Comparison of ENCODE assay signal across 33 cellular contexts in the genomic region with DNA sequence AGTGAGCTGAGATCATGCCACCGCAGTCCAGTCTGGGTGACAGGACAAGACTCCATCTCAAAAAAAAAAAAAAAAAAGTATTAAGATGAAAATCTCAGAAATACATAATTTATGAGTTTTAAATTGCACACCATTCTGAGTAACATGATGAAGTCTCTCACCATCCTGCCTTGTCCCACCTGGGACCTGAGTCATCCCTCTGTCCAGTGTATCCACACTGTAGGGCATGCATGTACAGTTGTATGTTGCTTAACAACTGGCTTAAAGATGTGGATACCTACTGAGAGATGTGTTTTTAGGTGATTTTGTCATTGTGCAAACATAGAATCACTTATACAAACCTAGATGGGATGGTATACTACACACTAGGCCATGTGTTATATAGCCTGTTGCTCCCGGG. TPM values are rescaled to one million over a fixed set of nuclear protein-coding genes. Genes with fewer than 3 reads are reported as not detected.
"Had no signal": no experiment of that assay in that cellular context is flagged by ENCODE, and none has a peak within 500 bp of the region (broad histone marks: within the 10 kb centered on the region; RNA-seq: fewer than 3 reads in every experiment).

No MANE protein-coding gene starts in this region.

- H3K4me3 ChIP-seq: ascending aorta, cardiac muscle cell had no signal

- DNase-seq: activated B cell treated with CpG ODN at 0.5 μM for 24 hours; activated CD4-positive, alpha-beta memory T cell treated with anti-CD3 and anti-CD28 coated beads for 36 hours; activated CD4-positive, alpha-beta T cell treated with anti-CD3 and anti-CD28 coated beads for 4 hours; activated CD4-positive, alpha-beta T cell treated with anti-CD3 and anti-CD28 coated beads, Interleukin-2, amount 10 ng/mL, durations not matched to agents 24 days and 14 days; activated CD4-positive, alpha-beta T cell treated with anti-CD3 and anti-CD28 coated beads, Interleukin-2, amount 50 U/mL, for 1 hour; activated CD4-positive, alpha-beta T cell treated with anti-CD3 and anti-CD28 coated beads, Interleukin-2, amount 50 U/mL, for 4 hours; activated CD4-positive, CD25-positive, alpha-beta regulatory T cell treated with anti-CD3 and anti-CD28 coated beads, Interleukin-2, amount 50 U/mL, for 72 hours; activated CD8-positive, alpha-beta memory T cell treated with anti-CD3 and anti-CD28 coated beads, Interleukin-2, amount 50 U/mL, for 4 hours; activated CD8-positive, alpha-beta T cell treated with anti-CD3 and anti-CD28 coated beads for 36 hours; activated gamma-delta T cell; activated naive CD4-positive, alpha-beta T cell treated with anti-CD3 and anti-CD28 coated beads, Interleukin-2, amount 10 ng/mL, durations not matched to agents 7 days and 5 days; activated naive CD4-positive, alpha-beta T cell treated with Interleukin-2 at 50 U/mL for 16 hours; activated naive CD8-positive, alpha-beta T cell treated with anti-CD3 and anti-CD28 coated beads, Interleukin-2, amount 10 ng/mL, durations not matched to agents 7 days and 5 days; activated naive CD8-positive, alpha-beta T cell treated with anti-CD3 and anti-CD28 coated beads, Interleukin-2, amount 50 U/mL, for 24 hours; activated T-cell treated with anti-CD3 and anti-CD28 coated beads for 4 hours; activated T-cell treated with anti-CD3 and anti-CD28 coated beads, Interleukin-2, amount 50 U/mL, for 1 hour; activated T-cell treated with anti-CD3 and anti-CD28 coated beads, Interleukin-2, amount 50 U/mL, for 4 hours; activated T-cell treated with anti-CD3 and anti-CD28 coated beads, Interleukin-2, amount 50 U/mL, for 72 hours; amygdala; anterior cingulate cortex; caudate nucleus; cerebellar nuclear complex; T-helper 1 cell; T-helper 2 cell; T-helper 9 cell had no signal

- H3K27ac ChIP-seq: ascending aorta, cardiac muscle cell, VCaP had no signal

- ATAC-seq: activated CD8-positive, alpha-beta T cell treated with anti-CD3 and anti-CD28 coated beads for 36 hours; activated naive CD8-positive, alpha-beta T cell treated with anti-CD3 and anti-CD28 coated beads, Interleukin-2, amount 50 U/mL, for 24 hours; activated T-cell treated with anti-CD3 and anti-CD28 coated beads, Interleukin-2, amount 50 U/mL, for 72 hours; activated T-helper 17 cell treated with anti-CD3 and anti-CD28 coated beads, Interleukin-2, amount 50 U/mL, for 72 hours had no signal

- H3K27me3 ChIP-seq: ascending aorta, cardiac muscle cell had no signal

- H3K9me3 ChIP-seq: ascending aorta had no signal

- H3K4me1 ChIP-seq: ascending aorta had no signal

RNA-seq across cellular contexts. Expression of gene ASB14, which starts 17.1 kb away (rescaled TPM):
- total RNA-seq: activated B cell treated with CpG ODN at 0.5 μM for 24 hours; activated CD4-positive, alpha-beta memory T cell treated with anti-CD3 and anti-CD28 coated beads for 36 hours; activated CD4-positive, alpha-beta T cell treated with anti-CD3 and anti-CD28 coated beads, Interleukin-2, amount 10 ng/mL, durations not matched to agents 24 days and 14 days; activated CD8-positive, alpha-beta memory T cell treated with anti-CD3 and anti-CD28 coated beads for 36 hours; activated CD8-positive, alpha-beta T cell treated with anti-CD3 and anti-CD28 coated beads for 36 hours; activated naive CD8-positive, alpha-beta T cell treated with anti-CD3 and anti-CD28 coated beads, Interleukin-2, amount 10 ng/mL, durations not matched to agents 7 days and 5 days; activated T-cell treated with anti-CD3 and anti-CD28 coated beads, Interleukin-2, amount 50 U/mL, for 4 hours; activated T-cell treated with anti-CD3 and anti-CD28 coated beads, Interleukin-2, amount 50 U/mL, for 72 hours; activated T-helper 1 cell treated with anti-CD3 and anti-CD28 coated beads, Interleukin-12 subunit alpha, Interleukin-12 subunit beta, Interleukin-2, Interleukin-4 antibody, amounts not matched to agents 30 ng/mL and 10 ng/mL and 1 ng/mL, durations not matched to agents 14 hours and 24 hours and 36 hours; activated T-helper 17 cell treated with anti-CD3 and anti-CD28 coated beads, Interleukin-2, amount 50 U/mL, for 72 hours; ascending aorta; bronchial epithelial cell; cardiac muscle cell had no signal
- polyA plus RNA-seq: adipose tissue had no signal
